ENCODE assay signal across 9 cellular contexts in genomic region chr10:15419279-15419874, GRCh38. TPM values are rescaled to one million over a fixed set of nuclear protein-coding genes. Genes with fewer than 3 reads are reported as not detected.
DNase-seq lines count a peak whose midpoint lies in the region; ATAC-seq and FAIRE-seq lines count a peak whose summit lies in the region.
"Had no signal": no experiment of that assay in that cellular context is flagged by ENCODE, and none has a peak within 500 bp of the region (broad histone marks: within the 10 kb centered on the region; RNA-seq: fewer than 3 reads in every experiment).

No MANE protein-coding gene starts in this region.

- no peaks in the 10 kb centered on the region for H3K9me3 Mint-ChIP-seq in stimulated activated naive CD8-positive, alpha-beta T cell treated with anti-CD3 and anti-CD28 coated beads, Interleukin-15, amount 100 ng/mL, for 72 hours

- no peak overlapping the region for H3K4me3 Mint-ChIP-seq in stimulated activated naive CD8-positive, alpha-beta T cell treated with anti-CD3 and anti-CD28 coated beads, Interleukin-15, amount 100 ng/mL, for 72 hours
- H3K4me3 Mint-ChIP-seq: central memory CD8-positive, alpha-beta T cell had no signal

- no peak overlapping the region for H3K27ac Mint-ChIP-seq in stimulated activated naive CD8-positive, alpha-beta T cell treated with anti-CD3 and anti-CD28 coated beads, Interleukin-15, amount 100 ng/mL, for 72 hours

- peak; percentile 59 for FAIRE-seq in frontal cortex (lab: Jason Lieb, UNC)

- H3K4me1 Mint-ChIP-seq in stimulated activated naive CD8-positive, alpha-beta T cell treated with anti-CD3 and anti-CD28 coated beads, Interleukin-15, amount 100 ng/mL, for 72 hours, result no peaks in the 10 kb centered on the region
- H3K4me1 Mint-ChIP-seq: central memory CD8-positive, alpha-beta T cell had no signal

- DNase-seq in stimulated activated naive CD8-positive, alpha-beta T cell treated with anti-CD3 and anti-CD28 coated beads, Interleukin-15, Interleukin-2, amounts not matched to agents 100 U/mL and 50 U/mL, for 24 hours, result peak; percentile 25
- DNase-seq in stimulated activated naive CD8-positive, alpha-beta T cell treated with anti-CD3 and anti-CD28 coated beads, Interleukin-15, amount 100 ng/mL, for 72 hours, result no peak
- DNase-seq in LHCN-M2 (ENCODE audit: low read depth), result peak; percentile 40
- peak; percentile 10 for DNase-seq in activated CD4-positive, alpha-beta T cell treated with anti-CD3 and anti-CD28 coated beads, Interleukin-2, amount 50 U/mL, for 1 hour
- peak in 1 of 2 donors; percentile 28 for DNase-seq in frontal cortex (ENCODE audit: low spot score in 2 of 2)
- DNase-seq in putamen (ENCODE audit: low spot score), result peak; percentile 23
- DNase-seq in foreskin melanocyte, result no peak

- peaks cover 20% of the 10 kb centered on the region for H3K27me3 Mint-ChIP-seq in stimulated activated naive CD8-positive, alpha-beta T cell treated with anti-CD3 and anti-CD28 coated beads, Interleukin-15, amount 100 ng/mL, for 72 hours

- no peak for ATAC-seq in stimulated activated naive CD8-positive, alpha-beta T cell treated with anti-CD3 and anti-CD28 coated beads, Interleukin-15, Interleukin-2, amounts not matched to agents 100 U/mL and 50 U/mL, for 24 hours
- ATAC-seq in stimulated activated naive CD8-positive, alpha-beta T cell treated with anti-CD3 and anti-CD28 coated beads, Interleukin-15, amount 100 ng/mL, for 72 hours, result no peak
- no peak for ATAC-seq in GM21576 (IDR thresholded peaks at IDR 0.05; ENCODE audit: unreplicated experiment)

RNA-seq across cellular contexts. Expression of gene FAM171A1, which starts 48.3 kb away (rescaled TPM):
- total RNA-seq in LHCN-M2 (2014; rRNA removed), result 18.7 and 21.4 TPM in 2 replicates
- polyA plus RNA-seq in LHCN-M2 (2012), result 22.6 TPM
- 23.6 TPM for total RNA-seq in frontal cortex

Comparison
In these comparisons a context has a peak if more than half of its experiments do, and no peak if none do; other contexts are left out.
1. DNase-seq: peak in stimulated activated naive CD8-positive, alpha-beta T cell treated with anti-CD3 and anti-CD28 coated beads, Interleukin-15, Interleukin-2, amounts not matched to agents 100 U/mL and 50 U/mL, for 24 hours (single experiment), LHCN-M2 (single experiment), activated CD4-positive, alpha-beta T cell treated with anti-CD3 and anti-CD28 coated beads, Interleukin-2, amount 50 U/mL, for 1 hour (single experiment) and putamen (single experiment); none in stimulated activated naive CD8-positive, alpha-beta T cell treated with anti-CD3 and anti-CD28 coated beads, Interleukin-15, amount 100 ng/mL, for 72 hours (0 of 2) and foreskin melanocyte (single experiment).